Comparison of ENCODE assay signal across 28 cellular contexts in the genomic region with DNA sequence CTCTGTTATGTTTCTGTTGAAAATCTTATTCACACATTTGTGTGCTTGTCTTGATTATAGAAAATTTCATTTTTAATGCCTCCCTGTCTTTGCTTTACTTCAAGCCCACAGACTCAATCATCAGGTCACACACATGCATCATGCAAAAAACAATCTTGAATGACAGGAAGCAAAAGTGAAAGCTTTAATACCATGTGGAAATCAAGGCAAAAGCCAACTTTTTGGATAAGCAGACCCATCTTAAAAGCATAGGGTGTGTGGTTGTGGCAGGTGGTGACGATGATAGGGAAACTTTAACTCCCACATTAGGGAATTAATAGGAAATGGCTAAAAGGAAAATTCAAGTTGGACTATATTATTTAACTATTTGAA.
DNase-seq lines count a peak whose midpoint lies in the region; ATAC-seq and TF ChIP-seq lines count a peak whose summit lies in the region.
"Had no signal": no experiment of that assay in that cellular context is flagged by ENCODE, and none has a peak within 500 bp of the region (broad histone marks: within the 10 kb centered on the region; RNA-seq: fewer than 3 reads in every experiment).

No MANE protein-coding gene starts in this region.

- H3K4me2 ChIP-seq in mesendoderm (ENCODE audit: low read length) (no peak overlapping the region), hepatocyte (no peak overlapping the region)
- H3K4me2 ChIP-seq: A549 had no signal

- no peak overlapping the region for H2BK5ac ChIP-seq in mesendoderm (ENCODE audit: low read length)

- no peak for DNase-seq in activated CD4-positive, alpha-beta T cell treated with anti-CD3 and anti-CD28 coated beads, Interleukin-2, amount 10 ng/mL, durations not matched to agents 7 days and 5 days
- DNase-seq in activated CD4-positive, alpha-beta T cell treated with anti-CD3 and anti-CD28 coated beads for 48 hours, result no peak
- no peak for DNase-seq in CD4-positive, alpha-beta T cell
- no peak for DNase-seq in activated CD8-positive, alpha-beta T cell treated with anti-CD3 and anti-CD28 coated beads, Interleukin-2, amount 10 ng/mL, durations not matched to agents 7 days and 5 days
- no peak for DNase-seq in effector memory CD8-positive, alpha-beta T cell
- no peak for DNase-seq in mesendoderm
- no peak for DNase-seq in hepatocyte (ENCODE audit: low spot score)
- DNase-seq in NCI-H2196 (lab: John Stamatoyannopoulos, UW; ENCODE audit: unreplicated experiment), result no peak
- DNase-seq: activated effector memory CD4-positive, alpha-beta T cell treated with Interleukin-2 at 50 U/mL for 16 hours; AML-193; Caco-2; DMS79; effector CD8-positive, alpha-beta T cell; erythroblast; GF-D8; KBM-7; lower lobe of right lung; NCI-H2081; NCI-H226; NCI-H69; SIG-M5; stimulated activated CD4-positive, alpha-beta T cell treated with anti-CD3 and anti-CD28 coated beads, Interleukin-2, amount 100 ng/mL, for 24 hours; trophoblast cell had no signal

- peaks cover 8% of the 10 kb centered on the region for H3K36me3 Mint-ChIP-seq in activated CD4-positive, alpha-beta T cell treated with anti-CD3 and anti-CD28 coated beads, Interleukin-2, amount 10 ng/mL, durations not matched to agents 7 days and 5 days (ENCODE audit: low read depth)
- no peaks in the 10 kb centered on the region for H3K36me3 Mint-ChIP-seq in CD4-positive, alpha-beta T cell (ENCODE audit: low read depth)
- peaks cover 2% of the 10 kb centered on the region for H3K36me3 Mint-ChIP-seq in activated CD8-positive, alpha-beta T cell treated with anti-CD3 and anti-CD28 coated beads, Interleukin-2, amount 10 ng/mL, durations not matched to agents 7 days and 5 days (ENCODE audit: low read depth)
- peaks cover 4% of the 10 kb centered on the region for H3K36me3 Mint-ChIP-seq in effector memory CD8-positive, alpha-beta T cell (ENCODE audit: insufficient read depth)

- H3K4me3 ChIP-seq in mesendoderm (ENCODE audit: low read length) (no peak overlapping the region), hepatocyte (no peak overlapping the region)
- H3K4me3 ChIP-seq: A549, lower lobe of right lung, pancreas, right atrium auricular region had no signal

- no peak overlapping the region for H3K27ac ChIP-seq in CD4-positive, alpha-beta T cell (ENCODE audit: low read depth, low read length)
- H3K27ac ChIP-seq in mesendoderm (ENCODE audit: low read depth, low read length), result no peak overlapping the region
- no peak overlapping the region for H3K27ac ChIP-seq in hepatocyte
- H3K27ac ChIP-seq: A549, lower lobe of right lung, right atrium auricular region had no signal

- peaks cover 57% of the 10 kb centered on the region for H3K4me1 Mint-ChIP-seq in activated CD4-positive, alpha-beta T cell treated with anti-CD3 and anti-CD28 coated beads, Interleukin-2, amount 10 ng/mL, durations not matched to agents 7 days and 5 days
- peaks cover 77% of the 10 kb centered on the region for H3K4me1 Mint-ChIP-seq in CD4-positive, alpha-beta T cell (ENCODE audit: low read depth)
- peaks cover 57% of the 10 kb centered on the region for H3K4me1 Mint-ChIP-seq in activated CD8-positive, alpha-beta T cell treated with anti-CD3 and anti-CD28 coated beads, Interleukin-2, amount 10 ng/mL, durations not matched to agents 7 days and 5 days (ENCODE audit: low read depth)
- peaks cover 38 to 45% of the 10 kb centered on the region in 2 donors for H3K4me1 Mint-ChIP-seq in effector memory CD8-positive, alpha-beta T cell (ENCODE audit: low read depth in 2 of 2)
- H3K4me1 Mint-ChIP-seq: neural crest cell had no signal

- H3K9ac ChIP-seq in mesendoderm (ENCODE audit: low read length), result no peak overlapping the region

- TF ChIP-seq CTCF in CD4-positive, alpha-beta T cell (IDR thresholded peaks at IDR 0.05), result no peak
- no peak for TF ChIP-seq CTCF in hepatocyte (IDR thresholded peaks at IDR 0.05; ENCODE audit: poor library complexity)

- H3K4me1 ChIP-seq in mesendoderm (ENCODE audit: control insufficient read depth, low read depth, low read length) (peaks cover 9% of the 10 kb centered on the region), hepatocyte (ENCODE audit: insufficient read depth) (no peaks in the 10 kb centered on the region)
- H3K4me1 ChIP-seq: A549, Caco-2, lower lobe of right lung, right atrium auricular region had no signal

- H3K79me1 ChIP-seq in mesendoderm (ENCODE audit: low read length), result no peaks in the 10 kb centered on the region

- no peak overlapping the region for H2AFZ ChIP-seq in hepatocyte

- no peak overlapping the region for H3K56ac ChIP-seq in mesendoderm (ENCODE audit: low read length)

- no peak overlapping the region for H3K4ac ChIP-seq in mesendoderm (ENCODE audit: low read depth, low read length)

- H3K4me3 Mint-ChIP-seq in activated CD4-positive, alpha-beta T cell treated with anti-CD3 and anti-CD28 coated beads, Interleukin-2, amount 10 ng/mL, durations not matched to agents 7 days and 5 days, result no peak overlapping the region
- H3K4me3 Mint-ChIP-seq in CD4-positive, alpha-beta T cell, result peak overlapping the region; percentile 36
- H3K4me3 Mint-ChIP-seq in activated CD8-positive, alpha-beta T cell treated with anti-CD3 and anti-CD28 coated beads, Interleukin-2, amount 10 ng/mL, durations not matched to agents 7 days and 5 days, result peak overlapping the region; percentile 0
- H3K4me3 Mint-ChIP-seq in effector memory CD8-positive, alpha-beta T cell, result peak overlapping the region; percentile 2 to 39
- H3K4me3 Mint-ChIP-seq: neural crest cell had no signal

- H3K9me3 ChIP-seq in CD4-positive, alpha-beta T cell (ENCODE audit: control insufficient read depth, low read length), result no peaks in the 10 kb centered on the region
- H3K9me3 ChIP-seq in hepatocyte (ENCODE audit: low read depth), result no peaks in the 10 kb centered on the region
- H3K9me3 ChIP-seq: A549, Caco-2, lower lobe of right lung, pancreas, right atrium auricular region had no signal

- no peaks in the 10 kb centered on the region for H3K27me3 ChIP-seq in CD4-positive, alpha-beta T cell (ENCODE audit: control insufficient read depth, insufficient read depth, low read length)
- H3K27me3 ChIP-seq in mesendoderm (ENCODE audit: insufficient read depth, low read length, poor library complexity) (no peaks in the 10 kb centered on the region), hepatocyte (no peaks in the 10 kb centered on the region)
- H3K27me3 ChIP-seq: pancreas, right atrium auricular region had no signal

- no peak overlapping the region for H3K18ac ChIP-seq in mesendoderm (ENCODE audit: low read length)

- WGBS in mesendoderm (ENCODE audit: extremely low coverage, insufficient coverage, low lambda C conversion rate), result no CpG with 5 or more reads among the region's 1 CpG
- WGBS in hepatocyte (ENCODE audit: low lambda C conversion rate, missing lambda C conversion rate), result 90% methylated on average over 1 of the region's 1 CpG

- H3K27me3 Mint-ChIP-seq in activated CD4-positive, alpha-beta T cell treated with anti-CD3 and anti-CD28 coated beads, Interleukin-2, amount 10 ng/mL, durations not matched to agents 7 days and 5 days, result no peaks in the 10 kb centered on the region
- no peaks in the 10 kb centered on the region for H3K27me3 Mint-ChIP-seq in CD4-positive, alpha-beta T cell
- H3K27me3 Mint-ChIP-seq in activated CD8-positive, alpha-beta T cell treated with anti-CD3 and anti-CD28 coated beads, Interleukin-2, amount 10 ng/mL, durations not matched to agents 7 days and 5 days (ENCODE audit: low read depth), result no peaks in the 10 kb centered on the region
- H3K27me3 Mint-ChIP-seq in effector memory CD8-positive, alpha-beta T cell, result no peaks in the 10 kb centered on the region

- H3K9me2 ChIP-seq in hepatocyte (replicated peaks; ENCODE audit: insufficient read depth), result no peaks in the 10 kb centered on the region

- H4K20me1 ChIP-seq in hepatocyte (ENCODE audit: insufficient read depth, poor library complexity, severe bottlenecking), result no peaks in the 10 kb centered on the region

- intact Hi-C loops in CD4-positive, alpha-beta T cell (cut with DNase I, micrococcal nuclease), result no loop called here

- H3K79me2 ChIP-seq in mesendoderm (ENCODE audit: control insufficient read depth, insufficient read depth, low read length) (no peaks in the 10 kb centered on the region), hepatocyte (no peaks in the 10 kb centered on the region)

- H4K8ac ChIP-seq in mesendoderm (ENCODE audit: low read depth, low read length), result no peak overlapping the region

- H3K23ac ChIP-seq in mesendoderm (ENCODE audit: low read length), result no peak overlapping the region

- POLR2A ChIA-PET in activated CD4-positive, alpha-beta T cell treated with anti-CD3 and anti-CD28 coated beads, Interleukin-2, amount 10 ng/mL, durations not matched to agents 7 days and 5 days (lab: Charles Lee), result no interaction called here
- POLR2A ChIA-PET in CD4-positive, alpha-beta T cell (lab: Charles Lee), result interaction anchor here (0.7 to 1.8 kb wide), 2 partner anchors 25 to 189 kb away, joined by 3 to 4 read pairs; no protein-coding TSS in a partner anchor
- POLR2A ChIA-PET in activated CD8-positive, alpha-beta T cell treated with anti-CD3 and anti-CD28 coated beads, Interleukin-2, amount 10 ng/mL, durations not matched to agents 7 days and 5 days (lab: Charles Lee), result interaction anchor here (0.6 kb wide), 1 partner anchor 454 kb away, joined by 3 read pairs; no protein-coding TSS in a partner anchor

- no peak overlapping the region for H2AK5ac ChIP-seq in mesendoderm (ENCODE audit: low read length)

- peaks cover 9% of the 10 kb centered on the region for H3K9me3 Mint-ChIP-seq in activated CD4-positive, alpha-beta T cell treated with anti-CD3 and anti-CD28 coated beads, Interleukin-2, amount 10 ng/mL, durations not matched to agents 7 days and 5 days
- H3K9me3 Mint-ChIP-seq in CD4-positive, alpha-beta T cell, result no peaks in the 10 kb centered on the region
- no peaks in the 10 kb centered on the region for H3K9me3 Mint-ChIP-seq in activated CD8-positive, alpha-beta T cell treated with anti-CD3 and anti-CD28 coated beads, Interleukin-2, amount 10 ng/mL, durations not matched to agents 7 days and 5 days (ENCODE audit: insufficient read depth)
- H3K9me3 Mint-ChIP-seq in effector memory CD8-positive, alpha-beta T cell, result no peaks in the 10 kb centered on the region
- H3K9me3 Mint-ChIP-seq: neural crest cell had no signal

- no peak for ATAC-seq in CD4-positive, alpha-beta T cell (ENCODE audit: poor library complexity)
- no peak for ATAC-seq in activated CD8-positive, alpha-beta T cell treated with anti-CD3 and anti-CD28 coated beads, Interleukin-2, amount 10 ng/mL, durations not matched to agents 7 days and 5 days
- ATAC-seq in effector memory CD8-positive, alpha-beta T cell (replicated peaks), result no peak
- ATAC-seq: A549, lower lobe of right lung, Panc1 had no signal

- no peak overlapping the region for H4K5ac ChIP-seq in mesendoderm (ENCODE audit: low read length)

- CTCF ChIA-PET in activated CD4-positive, alpha-beta T cell treated with anti-CD3 and anti-CD28 coated beads, Interleukin-2, amount 10 ng/mL, durations not matched to agents 7 days and 5 days (lab: Charles Lee), result no interaction called here
- CTCF ChIA-PET in CD4-positive, alpha-beta T cell (lab: Charles Lee), result no interaction called here
- CTCF ChIA-PET in activated CD8-positive, alpha-beta T cell treated with anti-CD3 and anti-CD28 coated beads, Interleukin-2, amount 10 ng/mL, durations not matched to agents 7 days and 5 days (lab: Charles Lee), result interaction anchor here (1.2 to 2.0 kb wide), 2 partner anchors 17 to 43 kb away, joined by 3 to 6 read pairs; no protein-coding TSS in a partner anchor

- peak overlapping the region; percentile 84 for H3K27ac Mint-ChIP-seq in activated CD4-positive, alpha-beta T cell treated with anti-CD3 and anti-CD28 coated beads, Interleukin-2, amount 10 ng/mL, durations not matched to agents 7 days and 5 days
- H3K27ac Mint-ChIP-seq in CD4-positive, alpha-beta T cell, result peak overlapping the region; percentile 57
- H3K27ac Mint-ChIP-seq in activated CD8-positive, alpha-beta T cell treated with anti-CD3 and anti-CD28 coated beads, Interleukin-2, amount 10 ng/mL, durations not matched to agents 7 days and 5 days, result peak overlapping the region; percentile 77
- H3K27ac Mint-ChIP-seq in effector memory CD8-positive, alpha-beta T cell, result peak overlapping the region in 1 of 2 donors; percentile 59

- H3K36me3 ChIP-seq in mesendoderm (ENCODE audit: control insufficient read depth, insufficient read depth, low read length), result no peaks in the 10 kb centered on the region
- no peaks in the 10 kb centered on the region for H3K36me3 ChIP-seq in hepatocyte (replicated peaks; ENCODE audit: insufficient read depth, low read depth)
- H3K36me3 ChIP-seq: lower lobe of right lung, pancreas, right atrium auricular region had no signal

- no peak overlapping the region for H2BK120ac ChIP-seq in mesendoderm (ENCODE audit: low read depth, low read length)

- H2BK15ac ChIP-seq in mesendoderm (replicated peaks; ENCODE audit: low read depth), result no peak overlapping the region
